Comparison of ENCODE assay signal across 21 cellular contexts in genomic region chr14:67469954-67470353, GRCh38. TPM values are rescaled to one million over a fixed set of nuclear protein-coding genes. Genes with fewer than 3 reads are reported as not detected.
DNase-seq lines count a peak whose midpoint lies in the region; ATAC-seq and TF ChIP-seq lines count a peak whose summit lies in the region.
"Had no signal": no experiment of that assay in that cellular context is flagged by ENCODE, and none has a peak within 500 bp of the region (broad histone marks: within the 10 kb centered on the region; RNA-seq: fewer than 3 reads in every experiment).

No MANE protein-coding gene starts in this region.

- no peaks in the 10 kb centered on the region for H3K36me3 ChIP-seq in aorta (ENCODE audit: control insufficient read depth in 1 of 2, insufficient read depth in 2 of 2, low read length in 1 of 2)
- H3K36me3 ChIP-seq: BE2C, HAP-1 had no signal

- H3K27ac Mint-ChIP-seq in activated naive CD8-positive, alpha-beta T cell treated with anti-CD3 and anti-CD28 coated beads, Interleukin-2, amount 10 ng/mL, durations not matched to agents 7 days and 5 days = peak overlapping the region; percentile 58
- H3K27ac Mint-ChIP-seq in activated naive CD8-positive, alpha-beta T cell treated with anti-CD3 and anti-CD28 coated beads, Interleukin-2, amount 50 U/mL, for 24 hours = no peak overlapping the region
- peak overlapping the region; percentile 91 for H3K27ac Mint-ChIP-seq in central memory CD8-positive, alpha-beta T cell (ENCODE audit: low read depth)
- no peak overlapping the region for H3K27ac Mint-ChIP-seq in mesothelial cell of epicardium
- H3K27ac Mint-ChIP-seq: GM23338 had no signal

- no peak overlapping the region for H3K4me3 Mint-ChIP-seq in activated naive CD8-positive, alpha-beta T cell treated with anti-CD3 and anti-CD28 coated beads, Interleukin-2, amount 10 ng/mL, durations not matched to agents 7 days and 5 days
- H3K4me3 Mint-ChIP-seq in activated naive CD8-positive, alpha-beta T cell treated with anti-CD3 and anti-CD28 coated beads, Interleukin-2, amount 50 U/mL, for 24 hours = no peak overlapping the region
- no peak overlapping the region for H3K4me3 Mint-ChIP-seq in central memory CD8-positive, alpha-beta T cell
- no peak overlapping the region for H3K4me3 Mint-ChIP-seq in mesothelial cell of epicardium
- H3K4me3 Mint-ChIP-seq: GM23338 had no signal

- no peaks in the 10 kb centered on the region for H3K9me3 Mint-ChIP-seq in activated naive CD8-positive, alpha-beta T cell treated with anti-CD3 and anti-CD28 coated beads, Interleukin-2, amount 10 ng/mL, durations not matched to agents 7 days and 5 days
- H3K9me3 Mint-ChIP-seq in activated naive CD8-positive, alpha-beta T cell treated with anti-CD3 and anti-CD28 coated beads, Interleukin-2, amount 50 U/mL, for 24 hours = no peaks in the 10 kb centered on the region
- no peaks in the 10 kb centered on the region for H3K9me3 Mint-ChIP-seq in central memory CD8-positive, alpha-beta T cell
- H3K9me3 Mint-ChIP-seq in mesothelial cell of epicardium = no peaks in the 10 kb centered on the region
- H3K9me3 Mint-ChIP-seq: GM23338 had no signal

- H3K4me1 ChIP-seq in aorta (ENCODE audit: control insufficient read depth in 1 of 2, insufficient read depth in 2 of 2, low read length in 2 of 2) = no peaks in the 10 kb centered on the region
- H3K4me1 ChIP-seq: BE2C, HAP-1 had no signal

- H3K27ac ChIP-seq in aorta (ENCODE audit: low read depth in 1 of 2, low read length in 2 of 2) = no peak overlapping the region

- peaks cover 17% of the 10 kb centered on the region for H3K4me1 Mint-ChIP-seq in activated naive CD8-positive, alpha-beta T cell treated with anti-CD3 and anti-CD28 coated beads, Interleukin-2, amount 10 ng/mL, durations not matched to agents 7 days and 5 days
- peaks cover 15% of the 10 kb centered on the region for H3K4me1 Mint-ChIP-seq in activated naive CD8-positive, alpha-beta T cell treated with anti-CD3 and anti-CD28 coated beads, Interleukin-2, amount 50 U/mL, for 24 hours
- H3K4me1 Mint-ChIP-seq in central memory CD8-positive, alpha-beta T cell = peaks cover 38% of the 10 kb centered on the region
- H3K4me1 Mint-ChIP-seq in mesothelial cell of epicardium = no peaks in the 10 kb centered on the region

- no peak for ATAC-seq in activated naive CD8-positive, alpha-beta T cell treated with anti-CD3 and anti-CD28 coated beads, Interleukin-2, amount 10 ng/mL, durations not matched to agents 7 days and 5 days (ENCODE audit: low read depth)
- no peak for ATAC-seq in activated naive CD8-positive, alpha-beta T cell treated with anti-CD3 and anti-CD28 coated beads, Interleukin-2, amount 50 U/mL, for 24 hours
- no peak for ATAC-seq in central memory CD8-positive, alpha-beta T cell (replicated peaks; ENCODE audit: extremely low read depth, poor library complexity, severe bottlenecking)
- ATAC-seq in aorta (ENCODE audit: low FRiP score) = no peak
- ATAC-seq: GM23338, Panc1 had no signal

- no peaks in the 10 kb centered on the region for H3K27me3 ChIP-seq in aorta (ENCODE audit: control insufficient read depth in 1 of 2, insufficient read depth in 2 of 2, low read length in 1 of 2)
- H3K27me3 ChIP-seq: BE2C had no signal

- H3K9me3 ChIP-seq in aorta (ENCODE audit: control insufficient read depth, low read length) = no peaks in the 10 kb centered on the region
- H3K9me3 ChIP-seq: BE2C, HAP-1 had no signal

- peaks cover 2% of the 10 kb centered on the region for H3K27me3 Mint-ChIP-seq in activated naive CD8-positive, alpha-beta T cell treated with anti-CD3 and anti-CD28 coated beads, Interleukin-2, amount 10 ng/mL, durations not matched to agents 7 days and 5 days
- no peaks in the 10 kb centered on the region for H3K27me3 Mint-ChIP-seq in activated naive CD8-positive, alpha-beta T cell treated with anti-CD3 and anti-CD28 coated beads, Interleukin-2, amount 50 U/mL, for 24 hours
- no peaks in the 10 kb centered on the region for H3K27me3 Mint-ChIP-seq in central memory CD8-positive, alpha-beta T cell
- H3K27me3 Mint-ChIP-seq in mesothelial cell of epicardium (ENCODE audit: low read depth) = peaks cover 3% of the 10 kb centered on the region

- 94% methylated on average over 3 of the region's 3 CpGs for WGBS in aorta, 2 donors

- no peaks in the 10 kb centered on the region for H3K36me3 Mint-ChIP-seq in activated naive CD8-positive, alpha-beta T cell treated with anti-CD3 and anti-CD28 coated beads, Interleukin-2, amount 10 ng/mL, durations not matched to agents 7 days and 5 days
- H3K36me3 Mint-ChIP-seq in activated naive CD8-positive, alpha-beta T cell treated with anti-CD3 and anti-CD28 coated beads, Interleukin-2, amount 50 U/mL, for 24 hours (ENCODE audit: low read depth) = peaks cover 2% of the 10 kb centered on the region
- peaks cover 5% of the 10 kb centered on the region for H3K36me3 Mint-ChIP-seq in central memory CD8-positive, alpha-beta T cell (ENCODE audit: insufficient read depth)
- no peaks in the 10 kb centered on the region for H3K36me3 Mint-ChIP-seq in mesothelial cell of epicardium

- no peak for TF ChIP-seq CTCF in mesothelial cell of epicardium (IDR thresholded peaks at IDR 0.05; ENCODE audit: unreplicated experiment)

- no peak overlapping the region for H3K4me3 ChIP-seq in aorta (ENCODE audit: low read length in 2 of 2)
- H3K4me3 ChIP-seq: GM23338, HAP-1 had no signal

- intact Hi-C loops in posterior vena cava (cut with DNase I) = no loop called here
- intact Hi-C loops in aorta (cut with DNase I) = no loop called here

- POLR2A ChIA-PET in activated naive CD8-positive, alpha-beta T cell treated with anti-CD3 and anti-CD28 coated beads, Interleukin-2, amount 10 ng/mL, durations not matched to agents 7 days and 5 days (lab: Charles Lee) = interaction anchor here (1.0 kb wide), 1 partner anchor 18 kb away, joined by 4 read pairs; the partner anchor contains the start of gene TMEM229B

- no peak for DNase-seq in activated naive CD8-positive, alpha-beta T cell treated with anti-CD3 and anti-CD28 coated beads, Interleukin-2, amount 10 ng/mL, durations not matched to agents 7 days and 5 days
- DNase-seq in activated naive CD8-positive, alpha-beta T cell treated with anti-CD3 and anti-CD28 coated beads, Interleukin-2, amount 50 U/mL, for 24 hours = no peak
- no peak for DNase-seq in central memory CD8-positive, alpha-beta T cell (ENCODE audit: low spot score in 2 of 2)
- DNase-seq in posterior vena cava (ENCODE audit: low spot score) (peak; percentile 45), mesothelial cell of epicardium (ENCODE audit: low spot score in 2 of 2, unreplicated experiment in 2 of 2) (no peak), GM19240 (ENCODE audit: insufficient read length, low spot score) (no peak), aorta (no peak)
- DNase-seq: BE2C, DND-41, Karpas-422, MV-4-11, NCI-H1105 treated with DMSO at 0.1 percent for 48 hours, NCI-H1694 treated with DMSO at 0.1 percent for 48 hours, NCI-H2081 treated with DMSO at 0.1 percent for 48 hours, NCI-H2171 treated with DMSO at 0.1 percent for 48 hours, NCI-H524 treated with DMSO at 0.1 percent for 48 hours, NCI-H82 had no signal

RNA-seq across cellular contexts. Expression of gene TMEM229B, which starts 18.6 kb away (rescaled TPM):
- total RNA-seq in activated naive CD8-positive, alpha-beta T cell treated with anti-CD3 and anti-CD28 coated beads, Interleukin-2, amount 10 ng/mL, durations not matched to agents 7 days and 5 days = 10 to 100 TPM; 20.0 to 20.9 TPM
- total RNA-seq in posterior vena cava = 1 to 10 TPM; 1.7 to 4.4 TPM
- total RNA-seq in mesothelial cell of epicardium = 0.41 to 0.83 TPM (median 0.66 TPM) in 3 replicates
- 1 to 10 TPM; 2.2 to 4.8 TPM for total RNA-seq in aorta
- 1 to 10 TPM in 1 of 2 donors, under 1 TPM in 1; 0.28 to 2.4 TPM for polyA plus RNA-seq in aorta

RNA-seq across cellular contexts. Expression of gene PLEK2, which starts 58.0 kb away (rescaled TPM):
- total RNA-seq in activated naive CD8-positive, alpha-beta T cell treated with anti-CD3 and anti-CD28 coated beads, Interleukin-2, amount 10 ng/mL, durations not matched to agents 7 days and 5 days = under 1 TPM; 0.85 to 0.97 TPM
- 1 to 10 TPM; 1.2 to 2.0 TPM for total RNA-seq in posterior vena cava
- total RNA-seq in mesothelial cell of epicardium = 0.95 TPM in 1 of 3 replicates, not detected in the others
- 1 to 10 TPM; 1.3 to 1.9 TPM for total RNA-seq in aorta
- polyA plus RNA-seq in aorta = 1 to 10 TPM in 1 of 2 donors, under 1 TPM in 1; 0.87 to 5.3 TPM
- total RNA-seq: M059J had no signal

Comparison
In these comparisons a context has a peak if more than half of its experiments do, and no peak if none do; other contexts are left out.
1. H3K27ac Mint-ChIP-seq: peak in activated naive CD8-positive, alpha-beta T cell treated with anti-CD3 and anti-CD28 coated beads, Interleukin-2, amount 10 ng/mL, durations not matched to agents 7 days and 5 days (single experiment) and central memory CD8-positive, alpha-beta T cell (single experiment); none in activated naive CD8-positive, alpha-beta T cell treated with anti-CD3 and anti-CD28 coated beads, Interleukin-2, amount 50 U/mL, for 24 hours (single experiment) and mesothelial cell of epicardium (single experiment).